8 cellular contexts compared by ENCODE assay signal in the genomic region with DNA sequence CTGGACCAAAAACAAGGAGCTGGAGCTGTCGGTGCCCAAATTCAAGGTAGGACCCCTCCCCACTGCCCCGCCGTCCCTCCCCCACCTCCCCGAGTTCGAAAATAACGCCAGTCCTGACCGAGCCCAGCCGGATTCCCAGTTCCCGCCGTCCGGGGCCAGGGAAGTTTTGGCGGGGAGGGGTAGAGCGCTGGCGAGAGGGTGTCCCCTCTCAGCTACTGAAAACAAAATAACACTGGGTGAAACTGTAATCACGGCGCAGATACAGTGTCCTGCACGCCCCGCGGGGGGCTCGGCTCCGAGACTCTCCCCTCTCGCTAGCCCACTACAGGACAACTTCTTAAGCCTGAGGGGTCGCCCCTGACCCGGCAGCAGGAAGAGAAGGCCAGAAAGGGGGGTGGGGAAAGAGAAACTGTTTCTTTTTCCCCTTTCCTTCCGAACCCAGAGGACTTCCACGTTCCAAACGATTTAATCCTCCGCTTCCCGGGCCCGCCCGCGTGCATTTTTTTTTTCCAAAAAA. TPM values are rescaled to one million over a fixed set of nuclear protein-coding genes. Genes with fewer than 3 reads are reported as not detected.
A peak's percentile ranks its signal among the peaks of the same experiment; 100 is the strongest.
DNase-seq lines count a peak whose midpoint lies in the region; ATAC-seq and TF ChIP-seq lines count a peak whose summit lies in the region.

No MANE protein-coding gene starts in this region.

- H3K4me3 ChIP-seq in BLaER1 (peak overlapping the region; percentile 96), stomach (peak overlapping the region; percentile 72 to 87 (median 80))

- TF ChIP-seq POLR2A in stomach (IDR thresholded peaks at IDR 0.05) = no peak

- TF ChIP-seq EP300 in stomach (IDR thresholded peaks at IDR 0.05) = no peak

- peak overlapping the region; percentile 88 to 97 (median 95) for H3K27ac Mint-ChIP-seq in IgD-negative memory B cell

- H3K36me3 ChIP-seq in BLaER1 (peaks cover 29% of the 10 kb centered on the region), stomach (peaks cover 24 to 28% (median 28%) of the 10 kb centered on the region in 4 donors)

- peak overlapping the region; percentile 100 for H3K27ac ChIP-seq in BLaER1
- H3K27ac ChIP-seq in stomach = peak overlapping the region; percentile 98 to 100 (median 100)

- H4K20me1 ChIP-seq in BLaER1 = peaks cover 47% of the 10 kb centered on the region

- H3K9me3 ChIP-seq in BLaER1 (no peaks in the 10 kb centered on the region), stomach (no peaks in the 10 kb centered on the region)

- no peaks in the 10 kb centered on the region for H3K27me3 Mint-ChIP-seq in IgD-negative memory B cell

- peak overlapping the region; percentile 89 to 97 (median 94) for H3K4me3 Mint-ChIP-seq in IgD-negative memory B cell

- H3K9ac ChIP-seq in BLaER1 = peak overlapping the region; percentile 100

- peak overlapping the region; percentile 93 for H3K4me2 ChIP-seq in BLaER1

- intact Hi-C loops in stomach (cut with DNase I; ENCODE audit: low total_unique reads) = no loop called here

- H3K36me3 Mint-ChIP-seq in IgD-negative memory B cell = peaks cover 3% of the 10 kb centered on the region

- H3K27me3 ChIP-seq in BLaER1 = no peaks in the 10 kb centered on the region
- H3K27me3 ChIP-seq in stomach = no peaks in the 10 kb centered on the region

- no peak for TF ChIP-seq CTCF in stomach (IDR thresholded peaks at IDR 0.05)
- TF ChIP-seq CTCF in omental fat pad (IDR thresholded peaks at IDR 0.05) = no peak

- WGBS in stomach, 5 donors = 0 to 1% (median 0%) methylated on average over 23 to 32 of the region's 32 CpGs

- no peak for ATAC-seq in omental fat pad (ENCODE audit: low FRiP score)
- ATAC-seq in HG03135 (IDR thresholded peaks at IDR 0.05; ENCODE audit: unreplicated experiment) = no peak

- no peaks in the 10 kb centered on the region for H3K9me3 Mint-ChIP-seq in IgD-negative memory B cell

- H3K4me1 ChIP-seq in BLaER1 (peaks cover 34% of the 10 kb centered on the region), stomach (peaks cover 25 to 63% (median 41%) of the 10 kb centered on the region in 4 donors)

- DNase-seq in amniotic epithelial cell (ENCODE audit: low read depth) (peak; percentile 30), inferior parietal cortex (ENCODE audit: extremely low spot score) (peak; percentile 4), stomach (no peak), omental fat pad (ENCODE audit: low spot score) (no peak), SKM-1 treated with dmso at 0.1 percent for 144 hours (lab: John Stamatoyannopoulos, UW; ENCODE audit: unreplicated experiment) (no peak)

- peaks cover 17 to 20% (median 18%) of the 10 kb centered on the region in 3 donors for H3K4me1 Mint-ChIP-seq in IgD-negative memory B cell

RNA-seq across cellular contexts. Expression of a gene that starts 1.4 kb away (rescaled TPM):
- polyA plus RNA-seq in IgD-negative memory B cell = 2.3 TPM
- total RNA-seq in stomach = 10 to 100 TPM in 3 of 5 donors, 1 to 10 TPM in 2; 7.2 to 27.5 (median 11.7) TPM
- 1 to 10 TPM; 3.2 to 5.4 (median 5.3) TPM for polyA plus RNA-seq in stomach
- total RNA-seq in omental fat pad = 10 to 100 TPM in 1 of 4 donors, 1 to 10 TPM in 3; 3.7 to 10.4 (median 6.6) TPM

RNA-seq across cellular contexts. Expression of a gene that starts 11.7 kb away (rescaled TPM):
- polyA plus RNA-seq in IgD-negative memory B cell (90.0 TPM), stomach (10 to 100 TPM in 2 of 3 donors, 1 to 10 TPM in 1; 3.2 to 36.4 (median 13.6) TPM)
- total RNA-seq in stomach (100 to 1,000 TPM in 1 of 5 donors, 10 to 100 TPM in 3, 1 to 10 TPM in 1; 8.0 to 105 (median 29.5) TPM), omental fat pad (10 to 100 TPM in 2 of 4 donors, 1 to 10 TPM in 2; 4.8 to 11.4 (median 9.5) TPM)

RNA-seq across cellular contexts. Expression of a gene that starts 53.4 kb away (rescaled TPM):
- not detected for polyA plus RNA-seq in IgD-negative memory B cell
- total RNA-seq in stomach = under 1 TPM in 1 of 5 donors, not detected in 4; 0.73 TPM
- polyA plus RNA-seq in stomach = 1 to 10 TPM in 1 of 3 donors, under 1 TPM in 1, not detected in 1; 0.40 to 3.1 TPM
- total RNA-seq in omental fat pad = 1 to 10 TPM in 3 of 4 donors, under 1 TPM in 1; 0.82 to 8.5 (median 1.6) TPM

Comparison
In these comparisons a context has a peak if more than half of its experiments do, and no peak if none do; other contexts are left out.
1. DNase-seq: peak in amniotic epithelial cell (single experiment) and inferior parietal cortex (single experiment); none in stomach (single experiment), omental fat pad (single experiment) and SKM-1 treated with dmso at 0.1 percent for 144 hours (single experiment).